ENCODE assay signal across 9 cellular contexts in the genomic region with DNA sequence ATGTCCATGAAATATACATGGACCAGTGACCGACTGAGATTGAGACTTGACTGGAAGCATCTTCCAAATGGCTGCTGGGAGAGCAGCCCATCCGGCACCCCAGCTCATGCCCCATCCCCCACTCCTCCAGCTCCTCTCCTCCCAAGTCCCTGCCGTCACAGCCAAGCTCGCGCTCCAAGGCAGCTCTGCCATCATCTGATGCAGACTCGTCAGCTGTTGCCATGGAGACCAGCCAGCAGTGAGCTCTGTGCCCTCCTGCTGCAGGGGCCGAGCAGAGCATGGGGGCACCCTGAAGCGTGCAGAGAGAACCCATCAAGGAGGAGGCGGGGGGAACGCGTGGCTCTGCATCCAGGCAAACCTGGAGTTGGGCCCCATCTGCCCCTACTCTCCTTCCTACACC.
DNase-seq lines count a peak whose midpoint lies in the region; ATAC-seq and TF ChIP-seq lines count a peak whose summit lies in the region.
"Had no signal": no experiment of that assay in that cellular context is flagged by ENCODE, and none has a peak within 500 bp of the region (broad histone marks: within the 10 kb centered on the region; RNA-seq: fewer than 3 reads in every experiment).

No MANE protein-coding gene starts in this region.

- H3K27ac ChIP-seq in CD4-positive, alpha-beta T cell (ENCODE audit: low read depth, low read length) = peak overlapping the region; percentile 93
- H3K27ac ChIP-seq: psoas muscle had no signal

- intact Hi-C loops in CD4-positive, alpha-beta T cell (cut with DNase I, micrococcal nuclease) = loop anchor here (10.0 kb wide), 2 partner anchors 49 to 131 kb away; no protein-coding TSS in a partner anchor
- intact Hi-C loops in activated T-helper 1 cell treated with anti-CD3 and anti-CD28 coated beads, Interleukin-12 subunit alpha, Interleukin-12 subunit beta, Interleukin-2, Interleukin-4 antibody, amounts not matched to agents 30 ng/mL and 10 ng/mL and 1 ng/mL, durations not matched to agents 14 hours and 24 hours and 36 hours (cut with micrococcal nuclease) = loop anchor here (10.0 kb wide), 1 partner anchor 549 kb away; no protein-coding TSS in a partner anchor

- H3K9me3 Mint-ChIP-seq in CD4-positive, alpha-beta T cell = no peaks in the 10 kb centered on the region
- H3K9me3 Mint-ChIP-seq in activated T-helper 1 cell treated with anti-CD3 and anti-CD28 coated beads, Interleukin-12 subunit alpha, Interleukin-12 subunit beta, Interleukin-2, Interleukin-4 antibody, amounts not matched to agents 30 ng/mL and 10 ng/mL and 1 ng/mL, durations not matched to agents 14 hours and 24 hours and 36 hours = no peaks in the 10 kb centered on the region

- no peaks in the 10 kb centered on the region for H3K27me3 ChIP-seq in CD4-positive, alpha-beta T cell (ENCODE audit: control insufficient read depth, insufficient read depth, low read length)

- H3K9me3 ChIP-seq in CD4-positive, alpha-beta T cell (ENCODE audit: control insufficient read depth, low read length) = no peaks in the 10 kb centered on the region
- H3K9me3 ChIP-seq: psoas muscle had no signal

- peak in 3 of 10 experiments; percentile 28 to 67 (median 45) for DNase-seq in CD4-positive, alpha-beta T cell
- peak; percentile 60 for DNase-seq in NCI-H1105 (lab: John Stamatoyannopoulos, UW)
- no peak for DNase-seq in activated T-helper 1 cell treated with anti-CD3 and anti-CD28 coated beads, Interleukin-12 subunit alpha, Interleukin-12 subunit beta, Interleukin-2, Interleukin-4 antibody, amounts not matched to agents 30 ng/mL and 10 ng/mL and 1 ng/mL, durations not matched to agents 14 hours and 24 hours and 36 hours (ENCODE audit: low spot score)
- peak; percentile 93 for DNase-seq in left kidney (ENCODE audit: low read depth, low spot score)
- DNase-seq in RKO (ENCODE audit: low spot score) = no peak
- no peak for DNase-seq in GM19238 (ENCODE audit: insufficient read length, low spot score)

- POLR2A ChIA-PET in CD4-positive, alpha-beta T cell (lab: Charles Lee) = interaction anchor here (2.0 kb wide), 1 partner anchor 74 kb away, joined by 25 read pairs; a partner anchor contains a TSS

- H3K4me1 Mint-ChIP-seq in CD4-positive, alpha-beta T cell (ENCODE audit: low read depth) = peaks cover 85% of the 10 kb centered on the region
- peaks cover 74% of the 10 kb centered on the region for H3K4me1 Mint-ChIP-seq in activated T-helper 1 cell treated with anti-CD3 and anti-CD28 coated beads, Interleukin-12 subunit alpha, Interleukin-12 subunit beta, Interleukin-2, Interleukin-4 antibody, amounts not matched to agents 30 ng/mL and 10 ng/mL and 1 ng/mL, durations not matched to agents 14 hours and 24 hours and 36 hours (ENCODE audit: low read depth)

- CTCF ChIA-PET in CD4-positive, alpha-beta T cell (lab: Charles Lee) = no interaction called here

- peak overlapping the region; percentile 97 for H3K27ac Mint-ChIP-seq in CD4-positive, alpha-beta T cell
- peak overlapping the region; percentile 77 for H3K27ac Mint-ChIP-seq in activated T-helper 1 cell treated with anti-CD3 and anti-CD28 coated beads, Interleukin-12 subunit alpha, Interleukin-12 subunit beta, Interleukin-2, Interleukin-4 antibody, amounts not matched to agents 30 ng/mL and 10 ng/mL and 1 ng/mL, durations not matched to agents 14 hours and 24 hours and 36 hours

- TF ChIP-seq CTCF in CD4-positive, alpha-beta T cell (IDR thresholded peaks at IDR 0.05) = no peak

- no peaks in the 10 kb centered on the region for H3K27me3 Mint-ChIP-seq in CD4-positive, alpha-beta T cell
- H3K27me3 Mint-ChIP-seq in activated T-helper 1 cell treated with anti-CD3 and anti-CD28 coated beads, Interleukin-12 subunit alpha, Interleukin-12 subunit beta, Interleukin-2, Interleukin-4 antibody, amounts not matched to agents 30 ng/mL and 10 ng/mL and 1 ng/mL, durations not matched to agents 14 hours and 24 hours and 36 hours (ENCODE audit: insufficient read depth) = peaks cover 31% of the 10 kb centered on the region

- H3K36me3 Mint-ChIP-seq in CD4-positive, alpha-beta T cell (ENCODE audit: low read depth) = peaks cover 4% of the 10 kb centered on the region
- peaks cover 4% of the 10 kb centered on the region for H3K36me3 Mint-ChIP-seq in activated T-helper 1 cell treated with anti-CD3 and anti-CD28 coated beads, Interleukin-12 subunit alpha, Interleukin-12 subunit beta, Interleukin-2, Interleukin-4 antibody, amounts not matched to agents 30 ng/mL and 10 ng/mL and 1 ng/mL, durations not matched to agents 14 hours and 24 hours and 36 hours (ENCODE audit: low read depth)

- no peak for ATAC-seq in CD4-positive, alpha-beta T cell (ENCODE audit: poor library complexity)
- ATAC-seq in GM21423 (IDR thresholded peaks at IDR 0.05; ENCODE audit: unreplicated experiment) (no peak), GM18907 (IDR thresholded peaks at IDR 0.05; ENCODE audit: unreplicated experiment) (no peak)
- ATAC-seq: psoas muscle had no signal

- peak overlapping the region; percentile 77 for H3K4me3 Mint-ChIP-seq in CD4-positive, alpha-beta T cell
- H3K4me3 Mint-ChIP-seq in activated T-helper 1 cell treated with anti-CD3 and anti-CD28 coated beads, Interleukin-12 subunit alpha, Interleukin-12 subunit beta, Interleukin-2, Interleukin-4 antibody, amounts not matched to agents 30 ng/mL and 10 ng/mL and 1 ng/mL, durations not matched to agents 14 hours and 24 hours and 36 hours = no peak overlapping the region

Comparison
In these comparisons a context has a peak if more than half of its experiments do, and no peak if none do; other contexts are left out.
1. DNase-seq: peak in NCI-H1105 (single experiment) and left kidney (single experiment); none in activated T-helper 1 cell treated with anti-CD3 and anti-CD28 coated beads, Interleukin-12 subunit alpha, Interleukin-12 subunit beta, Interleukin-2, Interleukin-4 antibody, amounts not matched to agents 30 ng/mL and 10 ng/mL and 1 ng/mL, durations not matched to agents 14 hours and 24 hours and 36 hours (single experiment), RKO (single experiment) and GM19238 (single experiment).